17 cellular contexts compared by ENCODE assay signal in genomic region chr5:56670916-56671315, GRCh38.
DNase-seq lines count a peak whose midpoint lies in the region; ATAC-seq and TF ChIP-seq lines count a peak whose summit lies in the region.
"Had no signal": no experiment of that assay in that cellular context is flagged by ENCODE, and none has a peak within 500 bp of the region (broad histone marks: within the 10 kb centered on the region; RNA-seq: fewer than 3 reads in every experiment).

No MANE protein-coding gene starts in this region.

- H2AFZ ChIP-seq in PC-9: no peak overlapping the region

- H3K79me2 ChIP-seq in PC-9 (ENCODE audit: low read depth): no peaks in the 10 kb centered on the region
- H3K79me2 ChIP-seq: hepatocyte had no signal

- H3K4me3 ChIP-seq in PC-9: no peak overlapping the region
- H3K4me3 ChIP-seq: hepatocyte had no signal

- no peak overlapping the region for H3K27ac Mint-ChIP-seq in activated naive CD8-positive, alpha-beta T cell
- no peak overlapping the region for H3K27ac Mint-ChIP-seq in activated naive CD8-positive, alpha-beta T cell treated with anti-CD3 and anti-CD28 coated beads, Interleukin-2, amount 50 U/mL, for 24 hours
- H3K27ac Mint-ChIP-seq in type B pancreatic cell: peak overlapping the region; percentile 31

- peak overlapping the region; percentile 89 for H3K27ac ChIP-seq in PC-9
- H3K27ac ChIP-seq in foreskin keratinocyte: no peak overlapping the region

- H3K4me1 ChIP-seq in PC-9 (replicated peaks; ENCODE audit: insufficient read depth): peaks cover 51% of the 10 kb centered on the region
- peaks cover 6% of the 10 kb centered on the region for H3K4me1 ChIP-seq in foreskin keratinocyte

- H3K27me3 ChIP-seq in PC-9 (ENCODE audit: insufficient read depth, low read depth): no peaks in the 10 kb centered on the region
- H3K27me3 ChIP-seq in foreskin keratinocyte: no peaks in the 10 kb centered on the region
- H3K27me3 ChIP-seq: hepatocyte had no signal

- peaks cover 38% of the 10 kb centered on the region for H3K4me1 Mint-ChIP-seq in activated naive CD8-positive, alpha-beta T cell (ENCODE audit: low read depth)
- H3K4me1 Mint-ChIP-seq in activated naive CD8-positive, alpha-beta T cell treated with anti-CD3 and anti-CD28 coated beads, Interleukin-2, amount 50 U/mL, for 24 hours: peaks cover 32% of the 10 kb centered on the region
- peaks cover 12% of the 10 kb centered on the region for H3K4me1 Mint-ChIP-seq in type B pancreatic cell (ENCODE audit: unreplicated experiment)

- peaks cover 19% of the 10 kb centered on the region for H3F3A ChIP-seq in PC-9 (ENCODE audit: insufficient read depth, low read depth)

- BruUV-seq in PC-9 (replicated peaks; lab: Mats Ljungman, UMichigan): no TSS peak

- no peaks in the 10 kb centered on the region for H3K36me3 ChIP-seq in PC-9 (ENCODE audit: low read depth)

- no peak for ATAC-seq in activated naive CD8-positive, alpha-beta T cell treated with anti-CD3 and anti-CD28 coated beads, Interleukin-2, amount 50 U/mL, for 24 hours
- peak; percentile 18 for ATAC-seq in foreskin keratinocyte
- ATAC-seq in GM18520 (IDR thresholded peaks at IDR 0.05; ENCODE audit: unreplicated experiment): no peak
- ATAC-seq: esophagus mucosa, left cardiac atrium, Right ventricle myocardium inferior had no signal

- no peaks in the 10 kb centered on the region for H3K9me3 ChIP-seq in PC-9 (ENCODE audit: insufficient read depth, low read depth)

- peaks cover 6% of the 10 kb centered on the region for H3K36me3 Mint-ChIP-seq in activated naive CD8-positive, alpha-beta T cell
- no peaks in the 10 kb centered on the region for H3K36me3 Mint-ChIP-seq in activated naive CD8-positive, alpha-beta T cell treated with anti-CD3 and anti-CD28 coated beads, Interleukin-2, amount 50 U/mL, for 24 hours (ENCODE audit: low read depth)
- H3K36me3 Mint-ChIP-seq in type B pancreatic cell: peaks cover 3% of the 10 kb centered on the region

- no peaks in the 10 kb centered on the region for H3K9me3 Mint-ChIP-seq in activated naive CD8-positive, alpha-beta T cell (ENCODE audit: low read depth)
- peaks cover 3% of the 10 kb centered on the region for H3K9me3 Mint-ChIP-seq in activated naive CD8-positive, alpha-beta T cell treated with anti-CD3 and anti-CD28 coated beads, Interleukin-2, amount 50 U/mL, for 24 hours
- peaks cover 11% of the 10 kb centered on the region for H3K9me3 Mint-ChIP-seq in type B pancreatic cell

- H4K20me1 ChIP-seq in PC-9 (ENCODE audit: insufficient read depth): no peaks in the 10 kb centered on the region

- POLR2A ChIA-PET in PC-9 (lab: Charles Lee; ENCODE audit: unreplicated experiment): no interaction called here

- no peak for DNase-seq in activated naive CD8-positive, alpha-beta T cell treated with anti-CD3 and anti-CD28 coated beads, Interleukin-2, amount 50 U/mL, for 24 hours
- DNase-seq in PC-9 (peak in 1 of 2 experiments; percentile 55), foreskin keratinocyte (no peak), type B pancreatic cell (ENCODE audit: extremely low spot score, unreplicated experiment) (no peak), OCI-M1 (lab: John Stamatoyannopoulos, UW) (no peak), iPS-NIHi11 (ENCODE audit: low spot score) (no peak)
- DNase-seq: activated CD4-positive, alpha-beta T cell treated with anti-CD3 and anti-CD28 coated beads, Interleukin-2, amount 10 ng/mL, durations not matched to agents 24 days and 14 days; activated T-cell treated with anti-CD3 and anti-CD28 coated beads, Interleukin-2, amount 50 U/mL, for 4 hours; cortex of kidney; left cardiac atrium; NCI-H1930; T-helper 9 cell had no signal

- intact Hi-C loops in PC-9 (cut with micrococcal nuclease; ENCODE audit: unreplicated experiment): no loop called here

- peak overlapping the region; percentile 56 for H3K4me2 ChIP-seq in PC-9
- H3K4me2 ChIP-seq: hepatocyte had no signal

- no peak for TF ChIP-seq CTCF in PC-9 (conservative IDR thresholded peaks at IDR 0.05)
- TF ChIP-seq CTCF in foreskin keratinocyte (conservative IDR thresholded peaks at IDR 0.05): no peak
- no peak for TF ChIP-seq CTCF in type B pancreatic cell (conservative IDR thresholded peaks at IDR 0.05)

- peak overlapping the region; percentile 62 for H3K4me3 Mint-ChIP-seq in activated naive CD8-positive, alpha-beta T cell
- no peak overlapping the region for H3K4me3 Mint-ChIP-seq in activated naive CD8-positive, alpha-beta T cell treated with anti-CD3 and anti-CD28 coated beads, Interleukin-2, amount 50 U/mL, for 24 hours
- H3K4me3 Mint-ChIP-seq in type B pancreatic cell: no peak overlapping the region
- H3K4me3 Mint-ChIP-seq: activated T-cell treated with anti-CD3 and anti-CD28 coated beads, Interleukin-2, amount 50 U/mL, for 4 hours had no signal

- CTCF ChIA-PET in PC-9 (lab: Charles Lee): interaction anchor here (0.7 kb wide), 1 partner anchor 144 kb away, joined by 5 read pairs; the partner anchor contains the start of gene MAP3K1

- no peaks in the 10 kb centered on the region for H3K9me2 ChIP-seq in PC-9 (ENCODE audit: insufficient read depth)

- no peaks in the 10 kb centered on the region for H3K27me3 Mint-ChIP-seq in activated naive CD8-positive, alpha-beta T cell
- peaks cover 3% of the 10 kb centered on the region for H3K27me3 Mint-ChIP-seq in activated naive CD8-positive, alpha-beta T cell treated with anti-CD3 and anti-CD28 coated beads, Interleukin-2, amount 50 U/mL, for 24 hours
- no peaks in the 10 kb centered on the region for H3K27me3 Mint-ChIP-seq in type B pancreatic cell
